In genomic region chr5:83474170-83474796, GRCh38 we compare ENCODE assay signal across 1 cellular context.
TF ChIP-seq lines count a peak whose summit lies in the region.

No MANE protein-coding gene starts in this region.

TF ChIP-seq in HEK293, 187 proteins besides CTCF, POLR2A, EP300 and RAD21 (continued from another document):
- TF ChIP-seq ZNF513 (tag by site-specific recombination; IDR thresholded peaks at IDR 0.05) (no peak), ZNF157 (tag by site-specific recombination; IDR thresholded peaks at IDR 0.05) (no peak), ZNF776 (tag by site-specific recombination; IDR thresholded peaks at IDR 0.05; ENCODE audit: borderline replicate concordance) (no peak), ZNF133 (tag by site-specific recombination; IDR thresholded peaks at IDR 0.05) (no peak), ZXDB (tag by site-specific recombination; IDR thresholded peaks at IDR 0.05) (peak; percentile 40; the same call in 1 of the 2 replicates), ZNF366 (tag by site-specific recombination; conservative IDR thresholded peaks at IDR 0.05) (peak; percentile 99), ZNF626 (tag by site-specific recombination; IDR thresholded peaks at IDR 0.05) (no peak), ZNF561 (tag by site-specific recombination; IDR thresholded peaks at IDR 0.05; ENCODE audit: borderline replicate concordance) (peak; percentile 96), SP7 (tag by site-specific recombination; IDR thresholded peaks at IDR 0.05) (peak; percentile 71), AEBP2 (tag by site-specific recombination; IDR thresholded peaks at IDR 0.05; ENCODE audit: borderline replicate concordance) (no peak), KLF17 (tag by site-specific recombination; IDR thresholded peaks at IDR 0.05) (0 out of 2 replicates have a peak, but pooled peaks have one; percentile 21), PRDM4 (tag by site-specific recombination; IDR thresholded peaks at IDR 0.05) (no peak), ZNF138 (tag by site-specific recombination; IDR thresholded peaks at IDR 0.05; ENCODE audit: borderline replicate concordance) (no peak), ZNF510 (tag by site-specific recombination; IDR thresholded peaks at IDR 0.05; ENCODE audit: insufficient replicate concordance) (no peak), ZIC2 (tag by site-specific recombination; IDR thresholded peaks at IDR 0.05) (peak; percentile 91), ZNF645 (tag by site-specific recombination; IDR thresholded peaks at IDR 0.05) (no peak), OSR2 (tag by site-specific recombination; IDR thresholded peaks at IDR 0.05) (peak; percentile 20; the same call in 1 of the 2 replicates), ZNF777 (tag by site-specific recombination; IDR thresholded peaks at IDR 0.05; ENCODE audit: borderline replicate concordance) (peak; percentile 69), ZNF19 (tag by site-specific recombination; IDR thresholded peaks at IDR 0.05; ENCODE audit: low read depth) (no peak), GFI1B (tag by site-specific recombination; IDR thresholded peaks at IDR 0.05) (no peak), ZNF426 (tag by site-specific recombination; IDR thresholded peaks at IDR 0.05) (no peak), ELK4 (IDR thresholded peaks at IDR 0.05; ENCODE audit: borderline replicate concordance, low read depth, low read length) (no peak)
